24 cellular contexts compared by ENCODE assay signal in genomic region chr4:60945641-60946040, GRCh38.
DNase-seq lines count a peak whose midpoint lies in the region; ATAC-seq, FAIRE-seq and TF ChIP-seq lines count a peak whose summit lies in the region.
"Had no signal": no experiment of that assay in that cellular context is flagged by ENCODE, and none has a peak within 500 bp of the region (broad histone marks: within the 10 kb centered on the region; RNA-seq: fewer than 3 reads in every experiment).

No MANE protein-coding gene starts in this region.

- no peak overlapping the region for H2AFZ ChIP-seq in neural progenitor cell (replicated peaks)

- no peak for TF ChIP-seq CTCF in endodermal cell (conservative IDR thresholded peaks at IDR 0.05)
- no peak for TF ChIP-seq CTCF in neural progenitor cell (IDR thresholded peaks at IDR 0.05)
- TF ChIP-seq CTCF in GM13976 (IDR thresholded peaks at IDR 0.05; ENCODE audit: borderline replicate concordance, control extremely low read depth, extremely low read depth, insufficient read depth, missing control alignments), result no peak
- no peak for TF ChIP-seq CTCF in suprapubic skin (IDR thresholded peaks at IDR 0.05)

- no peak overlapping the region for H3K9ac ChIP-seq in endodermal cell (ENCODE audit: extremely low read depth, low read length, poor library complexity, severe bottlenecking)
- no peak overlapping the region for H3K9ac ChIP-seq in neural progenitor cell
- H3K9ac ChIP-seq: BLaER1 treated with 17β-estradiol and CSF1 and Interleukin-3, amounts not matched to agents 10 nM and 100 nM had no signal

- H3K4me1 Mint-ChIP-seq in endodermal cell, result peaks cover 14% of the 10 kb centered on the region
- H3K4me1 Mint-ChIP-seq in neural progenitor cell, result no peaks in the 10 kb centered on the region

- H3K4me1 ChIP-seq in endodermal cell (ENCODE audit: control insufficient read depth, insufficient read depth, low read length) (no peaks in the 10 kb centered on the region), neural progenitor cell (no peaks in the 10 kb centered on the region), suprapubic skin (no peaks in the 10 kb centered on the region)
- H3K4me1 ChIP-seq: BLaER1 treated with 17β-estradiol and CSF1 and Interleukin-3, amounts not matched to agents 10 nM and 100 nM had no signal

- in situ Hi-C loops in GM13976 (cut with MboI; ENCODE audit: low sequenced_read_pairs, unreplicated experiment), result no loop called here

- no peak for TF ChIP-seq POLR2A in suprapubic skin (IDR thresholded peaks at IDR 0.05)

- no peak for FAIRE-seq in RCC 7860 (lab: Jason Lieb, UNC)
- FAIRE-seq: G401.6, HTR-8/SVneo had no signal

- H3K79me2 ChIP-seq in neural progenitor cell (ENCODE audit: low read depth), result no peaks in the 10 kb centered on the region

- H3F3A ChIP-seq in neural progenitor cell (ENCODE audit: low read depth), result no peaks in the 10 kb centered on the region

- H3K4me3 ChIP-seq in endodermal cell (ENCODE audit: low read length) (no peak overlapping the region), neural progenitor cell (no peak overlapping the region), suprapubic skin (no peak overlapping the region)
- H3K4me3 ChIP-seq: BLaER1 treated with 17β-estradiol and CSF1 and Interleukin-3, amounts not matched to agents 10 nM and 100 nM; SK-N-MC had no signal

- DNase-seq in ELF-1 (ENCODE audit: low read depth, low spot score) (peak; percentile 4), RCC 7860 (ENCODE audit: low spot score) (peak; percentile 39), endodermal cell (peak; percentile 53), neural progenitor cell (ENCODE audit: low spot score) (peak; percentile 17), GM13976 (ENCODE audit: low spot score) (no peak), NCI-H1930 (lab: John Stamatoyannopoulos, UW) (no peak), suprapubic skin (ENCODE audit: low spot score in 2 of 2) (no peak)
- DNase-seq: Calu3; CD8-positive, alpha-beta T cell; H7; Kasumi-1; MM.1S; NCI-H1105 treated with DMSO at 0.1 percent for 48 hours; NCI-H1694; NCI-H2107; NCI-H510A; NCI-H748 treated with DMSO at 0.1 percent for 48 hours; NK-92 treated with Interleukin-12 subunit alpha and Interleukin-12 subunit beta, amount 100 ng/mL, for 24 hours; Right ventricle myocardium superior had no signal

- no peaks in the 10 kb centered on the region for H4K20me1 ChIP-seq in neural progenitor cell (ENCODE audit: low read depth)
- H4K20me1 ChIP-seq: BLaER1 treated with 17β-estradiol and CSF1 and Interleukin-3, amounts not matched to agents 10 nM and 100 nM had no signal

- H3K9me3 Mint-ChIP-seq in endodermal cell (no peaks in the 10 kb centered on the region), neural progenitor cell (peaks cover 1% of the 10 kb centered on the region)

- TF ChIP-seq EP300 in suprapubic skin (IDR thresholded peaks at IDR 0.05), result no peak

- H3K4me3 Mint-ChIP-seq in endodermal cell, result no peak overlapping the region
- no peak overlapping the region for H3K4me3 Mint-ChIP-seq in neural progenitor cell
- H3K4me3 Mint-ChIP-seq: CD8-positive, alpha-beta T cell had no signal

- 84 to 85% methylated on average over 4 of the region's 4 CpGs for WGBS in endodermal cell (ENCODE audit: insufficient coverage in 1 of 2, insufficient read length in 1 of 2), 2 experiments
- 90% methylated on average over 4 of the region's 4 CpGs for WGBS in suprapubic skin

- H3K9me3 ChIP-seq in endodermal cell (ENCODE audit: control insufficient read depth, low read length) (no peaks in the 10 kb centered on the region), neural progenitor cell (ENCODE audit: low read depth) (no peaks in the 10 kb centered on the region), suprapubic skin (no peaks in the 10 kb centered on the region)

- H3K27ac ChIP-seq in endodermal cell (ENCODE audit: low read depth, low read length), result no peak overlapping the region
- H3K27ac ChIP-seq in neural progenitor cell, result no peak overlapping the region
- no peak overlapping the region for H3K27ac ChIP-seq in suprapubic skin
- H3K27ac ChIP-seq: BLaER1 treated with 17β-estradiol and CSF1 and Interleukin-3, amounts not matched to agents 10 nM and 100 nM; SK-N-MC had no signal

- H3K27me3 ChIP-seq in endodermal cell (ENCODE audit: control insufficient read depth, insufficient read depth, low read length, poor library complexity, severe bottlenecking) (no peaks in the 10 kb centered on the region), neural progenitor cell (no peaks in the 10 kb centered on the region), suprapubic skin (no peaks in the 10 kb centered on the region)
- H3K27me3 ChIP-seq: BLaER1 treated with 17β-estradiol and CSF1 and Interleukin-3, amounts not matched to agents 10 nM and 100 nM had no signal

- H3K4me2 ChIP-seq in neural progenitor cell, result no peak overlapping the region
- H3K4me2 ChIP-seq: BLaER1 treated with 17β-estradiol and CSF1 and Interleukin-3, amounts not matched to agents 10 nM and 100 nM had no signal

- H3K36me3 Mint-ChIP-seq in endodermal cell (ENCODE audit: low read depth) (no peaks in the 10 kb centered on the region), neural progenitor cell (peaks cover 2% of the 10 kb centered on the region)
- H3K36me3 Mint-ChIP-seq: CD8-positive, alpha-beta T cell had no signal

- H3K36me3 ChIP-seq in endodermal cell (ENCODE audit: control insufficient read depth, insufficient read depth, low read length), result no peaks in the 10 kb centered on the region
- H3K36me3 ChIP-seq in neural progenitor cell, result no peaks in the 10 kb centered on the region
- H3K36me3 ChIP-seq in suprapubic skin, result no peaks in the 10 kb centered on the region
- H3K36me3 ChIP-seq: BLaER1 treated with 17β-estradiol and CSF1 and Interleukin-3, amounts not matched to agents 10 nM and 100 nM had no signal

- no peak for ATAC-seq in GM19455 (IDR thresholded peaks at IDR 0.05; ENCODE audit: unreplicated experiment)
- ATAC-seq: CD8-positive, alpha-beta T cell had no signal

- H3K27me3 Mint-ChIP-seq in endodermal cell (ENCODE audit: insufficient read depth) (no peaks in the 10 kb centered on the region), neural progenitor cell (ENCODE audit: insufficient read depth, low read depth) (peaks cover 4% of the 10 kb centered on the region)

- H3K27ac Mint-ChIP-seq in endodermal cell (no peak overlapping the region), neural progenitor cell (no peak overlapping the region)
- H3K27ac Mint-ChIP-seq: CD8-positive, alpha-beta T cell had no signal

Comparison
In these comparisons a context has a peak if more than half of its experiments do, and no peak if none do; other contexts are left out.
1. DNase-seq: peak in ELF-1 (single experiment), RCC 7860 (single experiment), endodermal cell (single experiment) and neural progenitor cell (single experiment); none in GM13976 (single experiment), NCI-H1930 (0 of 2) and suprapubic skin (0 of 2).